8 cellular contexts compared by ENCODE assay signal in the genomic region with DNA sequence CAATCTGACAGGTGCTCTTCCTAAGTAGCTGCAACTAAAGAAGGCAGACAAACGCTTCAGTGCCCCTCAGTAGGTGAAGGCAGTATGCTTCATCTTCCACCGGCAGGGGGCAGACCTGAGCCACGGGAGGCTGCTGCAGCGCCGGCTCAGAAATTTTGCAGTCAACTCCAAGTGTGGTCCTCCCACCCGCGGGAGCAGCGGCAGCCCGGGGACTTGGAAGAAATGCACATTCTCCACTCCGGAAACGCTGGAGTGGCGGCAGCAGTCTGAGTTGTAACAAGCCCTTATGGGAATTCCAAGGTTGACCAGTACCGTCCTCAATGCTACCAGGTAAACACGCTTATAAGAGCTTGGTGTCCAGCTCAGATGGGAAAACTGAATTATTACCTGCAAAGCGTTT. TPM values are rescaled to one million over a fixed set of nuclear protein-coding genes. Genes with fewer than 3 reads are reported as not detected.
A peak's percentile ranks its signal among the peaks of the same experiment; 100 is the strongest.
DNase-seq lines count a peak whose midpoint lies in the region; ATAC-seq and TF ChIP-seq lines count a peak whose summit lies in the region.

No MANE protein-coding gene starts in this region.

- no peak for ATAC-seq in HG03280 (IDR thresholded peaks at IDR 0.05; ENCODE audit: unreplicated experiment)

- H3K27ac ChIP-seq in HEK293 (ENCODE audit: extremely low read depth, low read depth, low read length): no peak overlapping the region
- H3K27ac ChIP-seq in WERI-Rb-1: no peak overlapping the region
- H3K27ac ChIP-seq in caudate nucleus (ENCODE audit: low read depth, low read length): no peak overlapping the region

- peaks cover 67% of the 10 kb centered on the region for H3K27me3 ChIP-seq in WERI-Rb-1 (ENCODE audit: insufficient read depth, low read depth, severe bottlenecking)
- peaks cover 16% of the 10 kb centered on the region for H3K27me3 ChIP-seq in kidney epithelial cell (ENCODE audit: control insufficient read depth, insufficient read depth, low read length)

- DNase-seq in NCI-H128 (lab: John Stamatoyannopoulos, UW; ENCODE audit: unreplicated experiment) (peak; percentile 7), WERI-Rb-1 (peak; percentile 75), caudate nucleus (lab: John Stamatoyannopoulos, UW) (peak in 54 of 61 donors; percentile 7 to 78 (median 48)), kidney epithelial cell (ENCODE audit: low read depth) (no peak)
- peak; percentile 64 for DNase-seq in stimulated activated CD4-positive, alpha-beta T cell treated with anti-CD3 and anti-CD28 coated beads, Interleukin-1b, Interleukin-23, amount 100 ng/mL, for 48 hours

- H3K4me3 ChIP-seq in HEK293 (ENCODE audit: low read depth, low read length) (no peak overlapping the region), WERI-Rb-1 (ENCODE audit: low read depth, low read length) (no peak overlapping the region), kidney epithelial cell (ENCODE audit: low read depth, low read length) (no peak overlapping the region)

- CTCF ChIA-PET in HEK293 (lab: Yijun Ruan, JAX): interaction anchor here (0.6 to 4.2 kb wide), 29 partner anchors 9 to 1263 kb away, joined by 3 to 21 read pairs (median 3); no protein-coding TSS in a partner anchor

- H3K36me3 ChIP-seq in HEK293 (ENCODE audit: control insufficient read depth in 2 of 2, insufficient read depth in 1 of 2, low read length in 2 of 2): no peaks in the 10 kb centered on the region
- no peaks in the 10 kb centered on the region for H3K36me3 ChIP-seq in WERI-Rb-1
- H3K36me3 ChIP-seq in kidney epithelial cell (ENCODE audit: control insufficient read depth, insufficient read depth, low read length): no peaks in the 10 kb centered on the region

- peak; percentile 92 for TF ChIP-seq CTCF in GM12872 (IDR thresholded peaks at IDR 0.05; ENCODE audit: insufficient read depth, low read depth, low read length)
- peak; percentile 46; the same call in 1 of the 2 replicates for TF ChIP-seq CTCF in HEK293 (tag by site-specific recombination; IDR thresholded peaks at IDR 0.05)
- peak; percentile 94 for TF ChIP-seq CTCF in WERI-Rb-1 (IDR thresholded peaks at IDR 0.05; ENCODE audit: low read depth, low read length)
- peak; percentile 94 for TF ChIP-seq CTCF in kidney epithelial cell (IDR thresholded peaks at IDR 0.05; ENCODE audit: insufficient read depth, low read length, poor library complexity, severe bottlenecking)

- POLR2A ChIA-PET in HEK293 (lab: Yijun Ruan, JAX): interaction anchor here (0.6 kb wide), 1 partner anchor 250 kb away, joined by 4 read pairs; no protein-coding TSS in a partner anchor

- H3K9me3 ChIP-seq in HEK293 (ENCODE audit: control insufficient read depth, insufficient read depth, low read depth, low read length) (no peaks in the 10 kb centered on the region), WERI-Rb-1 (ENCODE audit: severe bottlenecking) (no peaks in the 10 kb centered on the region)

- H3K4me1 ChIP-seq in HEK293 (ENCODE audit: control insufficient read depth, insufficient read depth, low read length): no peaks in the 10 kb centered on the region; the same call in 1 of the 2 replicates

TF ChIP-seq in HEK293, 187 proteins besides CTCF, POLR2A, EP300 and RAD21:
- no peak for TF ChIP-seq ZSCAN16 (tag by site-specific recombination; IDR thresholded peaks at IDR 0.05)
- peak; percentile 51; the same call in 1 of the 2 replicates for TF ChIP-seq SCRT2 (tag by site-specific recombination; IDR thresholded peaks at IDR 0.05)
- TF ChIP-seq ZBTB7A (tag by site-specific recombination; IDR thresholded peaks at IDR 0.05; ENCODE audit: low read depth): no peak
- TF ChIP-seq, protein P1, sequence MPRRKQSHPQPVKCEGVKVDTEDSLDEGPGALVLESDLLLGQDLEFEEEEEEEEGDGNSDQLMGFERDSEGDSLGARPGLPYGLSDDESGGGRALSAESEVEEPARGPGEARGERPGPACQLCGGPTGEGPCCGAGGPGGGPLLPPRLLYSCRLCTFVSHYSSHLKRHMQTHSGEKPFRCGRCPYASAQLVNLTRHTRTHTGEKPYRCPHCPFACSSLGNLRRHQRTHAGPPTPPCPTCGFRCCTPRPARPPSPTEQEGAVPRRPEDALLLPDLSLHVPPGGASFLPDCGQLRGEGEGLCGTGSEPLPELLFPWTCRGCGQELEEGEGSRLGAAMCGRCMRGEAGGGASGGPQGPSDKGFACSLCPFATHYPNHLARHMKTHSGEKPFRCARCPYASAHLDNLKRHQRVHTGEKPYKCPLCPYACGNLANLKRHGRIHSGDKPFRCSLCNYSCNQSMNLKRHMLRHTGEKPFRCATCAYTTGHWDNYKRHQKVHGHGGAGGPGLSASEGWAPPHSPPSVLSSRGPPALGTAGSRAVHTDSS (tag by site-specific recombination; IDR thresholded peaks at IDR 0.05): no peak
- TF ChIP-seq GLI4 (tag by site-specific recombination; IDR thresholded peaks at IDR 0.05): no peak
- peak; percentile 95 for TF ChIP-seq ZNF10 (tag by site-specific recombination; IDR thresholded peaks at IDR 0.05)
- 0 out of 2 replicates have a peak, but pooled peaks have one; percentile 31 for TF ChIP-seq ZNF335 (tag by site-specific recombination; conservative IDR thresholded peaks at IDR 0.05)
- peak; percentile 49 for TF ChIP-seq ZNF654 (tag by site-specific recombination; IDR thresholded peaks at IDR 0.05; ENCODE audit: low read depth)

RNA-seq across cellular contexts. Expression of gene IGFBP3, which starts 3.4 kb away (rescaled TPM):
- 152 and 162 TPM in 2 replicates for total RNA-seq in kidney epithelial cell

RNA-seq across cellular contexts. Expression of gene IGFBP1, which starts 29.4 kb away (rescaled TPM):
- 8.1 and 13.5 TPM in 2 replicates for total RNA-seq in kidney epithelial cell

RNA-seq across cellular contexts. Expression of gene CCDC201, which starts 44.8 kb away (rescaled TPM):
- not detected in 2 replicates for total RNA-seq in kidney epithelial cell
